In genomic region chr6:152398993-152399392, GRCh38 we compare ENCODE assay signal across 12 cellular contexts.
"Had no signal": no experiment of that assay in that cellular context is flagged by ENCODE, and none has a peak within 500 bp of the region (broad histone marks: within the 10 kb centered on the region; RNA-seq: fewer than 3 reads in every experiment).

No MANE protein-coding gene starts in this region.

- ATAC-seq: activated CD4-positive, alpha-beta T cell treated with anti-CD3 and anti-CD28 coated beads for 36 hours; right lobe of liver had no signal

- DNase-seq: activated CD4-positive, alpha-beta T cell treated with anti-CD3 and anti-CD28 coated beads for 36 hours; activated naive CD4-positive, alpha-beta T cell treated with Interleukin-2 at 50 U/mL for 16 hours; dermis blood vessel endothelial cell; erythroblast; naive B cell; right lobe of liver; stimulated activated CD4-positive, alpha-beta T cell treated with anti-CD3 and anti-CD28 coated beads, Interleukin-12 subunit alpha, Interleukin-12 subunit beta, amount 100 ng/mL, for 4 hours; stimulated activated naive CD4-positive, alpha-beta T cell treated with Interleukin-2 at 50 U/mL for 16 hours; T-helper 9 cell had no signal

- H3K4me3 ChIP-seq: right lobe of liver, tibial nerve had no signal

- H3K36me3 ChIP-seq: right lobe of liver, tibial nerve had no signal

- H3K9me3 ChIP-seq: right lobe of liver, tibial nerve had no signal

- H3K4me1 ChIP-seq: right lobe of liver, tibial nerve had no signal

- H3K27ac ChIP-seq: right lobe of liver, VCaP had no signal

- H3K4me3 Mint-ChIP-seq: activated CD4-positive, alpha-beta T cell treated with anti-CD3 and anti-CD28 coated beads for 36 hours; mesothelial cell of epicardium; naive B cell had no signal

- H3K27ac Mint-ChIP-seq: activated CD4-positive, alpha-beta T cell treated with anti-CD3 and anti-CD28 coated beads for 36 hours; mesothelial cell of epicardium; naive B cell had no signal

- H3K36me3 Mint-ChIP-seq: mesothelial cell of epicardium, naive B cell had no signal

- H3K4me1 Mint-ChIP-seq: activated CD4-positive, alpha-beta T cell treated with anti-CD3 and anti-CD28 coated beads for 36 hours; mesothelial cell of epicardium; naive B cell had no signal

- H3K27me3 ChIP-seq: right lobe of liver, tibial nerve had no signal
